Comparison of ENCODE assay signal across 18 cellular contexts in the genomic region with DNA sequence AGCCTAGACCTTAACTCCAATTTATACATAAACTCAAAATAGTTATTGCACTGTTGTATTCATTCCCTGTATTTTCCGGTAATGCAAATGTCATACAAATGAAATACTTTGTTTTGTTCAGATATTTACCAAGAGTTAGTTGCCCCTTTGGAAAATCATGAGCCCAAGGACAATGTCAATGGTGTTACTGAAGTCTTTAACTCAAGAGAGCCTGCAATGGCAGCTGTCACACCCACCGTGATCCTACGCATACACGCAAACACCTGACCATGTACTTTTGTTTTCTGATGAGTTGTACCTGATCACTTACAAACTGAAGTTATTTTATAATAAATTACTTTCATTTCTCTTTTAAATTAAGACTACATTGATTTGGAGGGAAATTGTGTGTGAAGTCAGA. TPM values are rescaled to one million over a fixed set of nuclear protein-coding genes. Genes with fewer than 3 reads are reported as not detected.
DNase-seq lines count a peak whose midpoint lies in the region; ATAC-seq and TF ChIP-seq lines count a peak whose summit lies in the region.
"Had no signal": no experiment of that assay in that cellular context is flagged by ENCODE, and none has a peak within 500 bp of the region (broad histone marks: within the 10 kb centered on the region; RNA-seq: fewer than 3 reads in every experiment).

No MANE protein-coding gene starts in this region.

- POLR2A ChIA-PET in CD4-positive, alpha-beta memory T cell (lab: Charles Lee; ENCODE audit: partially characterized antibody): interaction anchor here (0.8 to 15.0 kb wide), 10 partner anchors 9 to 74 kb away, joined by 3 to 233 read pairs (median 4); partner anchors contain the start of gene WIPF1
- POLR2A ChIA-PET in activated CD8-positive, alpha-beta T cell treated with anti-CD3 and anti-CD28 coated beads, Interleukin-2, amount 10 ng/mL, durations not matched to agents 7 days and 5 days (lab: Charles Lee): interaction anchor here (1.2 to 6.9 kb wide), 6 partner anchors 10 to 78 kb away, joined by 4 to 99 read pairs (median 22); partner anchors contain the start of gene WIPF1
- POLR2A ChIA-PET in naive thymus-derived CD4-positive, alpha-beta T cell (lab: Charles Lee): interaction anchor here (0.7 to 13.0 kb wide), 4 partner anchors 9 to 22 kb away, joined by 3 to 102 read pairs (median 3); partner anchors contain the start of gene WIPF1

- ATAC-seq in activated CD8-positive, alpha-beta T cell treated with anti-CD3 and anti-CD28 coated beads, Interleukin-2, amount 10 ng/mL, durations not matched to agents 7 days and 5 days: no peak
- ATAC-seq in naive thymus-derived CD4-positive, alpha-beta T cell: no peak
- ATAC-seq: lower lobe of right lung had no signal

- no peaks in the 10 kb centered on the region for H3K27me3 ChIP-seq in CD4-positive, alpha-beta memory T cell (ENCODE audit: insufficient read depth, low read length)
- no peaks in the 10 kb centered on the region for H3K27me3 ChIP-seq in naive thymus-derived CD4-positive, alpha-beta T cell (ENCODE audit: control insufficient read depth in 2 of 2, insufficient read depth in 2 of 2, low read length in 2 of 2)
- no peaks in the 10 kb centered on the region for H3K27me3 ChIP-seq in testis
- H3K27me3 ChIP-seq: tibial nerve had no signal

- H3K27ac Mint-ChIP-seq in CD4-positive, alpha-beta memory T cell: peak overlapping the region; percentile 84 to 97 (median 94)
- H3K27ac Mint-ChIP-seq in activated CD8-positive, alpha-beta T cell treated with anti-CD3 and anti-CD28 coated beads, Interleukin-2, amount 10 ng/mL, durations not matched to agents 7 days and 5 days: peak overlapping the region; percentile 85
- H3K27ac Mint-ChIP-seq in naive thymus-derived CD4-positive, alpha-beta T cell: peak overlapping the region; percentile 78 to 96 (median 92)

- peaks cover 87% of the 10 kb centered on the region for H3K4me1 ChIP-seq in CD4-positive, alpha-beta memory T cell (ENCODE audit: insufficient read depth, low read length)
- peaks cover 45 to 52% of the 10 kb centered on the region in 2 donors for H3K4me1 ChIP-seq in naive thymus-derived CD4-positive, alpha-beta T cell (ENCODE audit: control insufficient read depth in 2 of 2, insufficient read depth in 2 of 2, low read length in 2 of 2)
- no peaks in the 10 kb centered on the region for H3K4me1 ChIP-seq in testis

- no peak for DNase-seq in CD4-positive, alpha-beta memory T cell
- no peak for DNase-seq in GM12865 (ENCODE audit: low read depth)
- DNase-seq in activated CD8-positive, alpha-beta T cell treated with anti-CD3 and anti-CD28 coated beads, Interleukin-2, amount 10 ng/mL, durations not matched to agents 7 days and 5 days: peak; percentile 16
- DNase-seq in naive thymus-derived CD4-positive, alpha-beta T cell: no peak
- DNase-seq in cerebellar nuclear complex (lab: John Stamatoyannopoulos, UW): no peak
- DNase-seq in testis: no peak
- DNase-seq in islet precursor cell: no peak
- no peak for DNase-seq in SIG-M5 treated with dmso at 0.1 percent for 504 hours (lab: John Stamatoyannopoulos, UW; ENCODE audit: unreplicated experiment)
- DNase-seq: activated CD4-positive, CD25-positive, alpha-beta regulatory T cell treated with anti-CD3 and anti-CD28 coated beads, Interleukin-2, amount 50 U/mL, for 72 hours; Kasumi-1; lower lobe of right lung; NCI-H1105 treated with DMSO at 0.1 percent for 48 hours; NCI-H526 treated with DMSO at 0.1 percent for 48 hours; SHP77 treated with DMSO at 0.1 percent for 48 hours; T-helper 9 cell had no signal

- H3K27ac ChIP-seq in CD4-positive, alpha-beta memory T cell (ENCODE audit: low read depth, low read length): peak overlapping the region; percentile 77
- H3K27ac ChIP-seq in naive thymus-derived CD4-positive, alpha-beta T cell (ENCODE audit: low read depth, low read length): peak overlapping the region; percentile 75
- H3K27ac ChIP-seq in testis: no peak overlapping the region
- H3K27ac ChIP-seq: lower lobe of right lung, prostate gland had no signal

- H3K4me3 Mint-ChIP-seq in CD4-positive, alpha-beta memory T cell: peak overlapping the region in 3 of 8 donors; percentile 40 to 53 (median 46)
- no peak overlapping the region for H3K4me3 Mint-ChIP-seq in activated CD8-positive, alpha-beta T cell treated with anti-CD3 and anti-CD28 coated beads, Interleukin-2, amount 10 ng/mL, durations not matched to agents 7 days and 5 days
- peak overlapping the region in 4 of 10 donors; percentile 10 to 70 (median 40) for H3K4me3 Mint-ChIP-seq in naive thymus-derived CD4-positive, alpha-beta T cell

- H3K9me3 ChIP-seq in CD4-positive, alpha-beta memory T cell (ENCODE audit: control insufficient read depth in 1 of 2, low read length in 2 of 2): no peaks in the 10 kb centered on the region
- no peaks in the 10 kb centered on the region for H3K9me3 ChIP-seq in naive thymus-derived CD4-positive, alpha-beta T cell (ENCODE audit: control insufficient read depth in 2 of 3, low read length in 3 of 3)
- H3K9me3 ChIP-seq in testis: no peaks in the 10 kb centered on the region
- H3K9me3 ChIP-seq: lower lobe of right lung, prostate gland, tibial nerve had no signal

- no peaks in the 10 kb centered on the region for H3K27me3 Mint-ChIP-seq in CD4-positive, alpha-beta memory T cell
- H3K27me3 Mint-ChIP-seq in activated CD8-positive, alpha-beta T cell treated with anti-CD3 and anti-CD28 coated beads, Interleukin-2, amount 10 ng/mL, durations not matched to agents 7 days and 5 days (ENCODE audit: low read depth): no peaks in the 10 kb centered on the region
- H3K27me3 Mint-ChIP-seq in naive thymus-derived CD4-positive, alpha-beta T cell: no peaks in the 10 kb centered on the region

- no peaks in the 10 kb centered on the region for H3K9me3 Mint-ChIP-seq in CD4-positive, alpha-beta memory T cell
- H3K9me3 Mint-ChIP-seq in activated CD8-positive, alpha-beta T cell treated with anti-CD3 and anti-CD28 coated beads, Interleukin-2, amount 10 ng/mL, durations not matched to agents 7 days and 5 days (ENCODE audit: insufficient read depth): no peaks in the 10 kb centered on the region
- no peaks in the 10 kb centered on the region for H3K9me3 Mint-ChIP-seq in naive thymus-derived CD4-positive, alpha-beta T cell

- intact Hi-C loops in CD4-positive, alpha-beta memory T cell (cut with micrococcal nuclease): loop anchor here (2.0 kb wide), 1 partner anchor 26 kb away; no protein-coding TSS in a partner anchor
- intact Hi-C loops in naive thymus-derived CD4-positive, alpha-beta T cell (cut with micrococcal nuclease): loop anchor here in 1 of 2 donors (2.0 to 10.0 kb wide), 3 partner anchors 16 to 644 kb away; partner anchors contain the start of gene SP3
- intact Hi-C loops in testis (cut with DNase I; ENCODE audit: low total_unique reads): no loop called here

- no peaks in the 10 kb centered on the region for H3K36me3 ChIP-seq in CD4-positive, alpha-beta memory T cell (ENCODE audit: insufficient read depth, low read length)
- peaks cover 0 to 10% (median 0%) of the 10 kb centered on the region in 3 experiments for H3K36me3 ChIP-seq in naive thymus-derived CD4-positive, alpha-beta T cell (ENCODE audit: control insufficient read depth in 2 of 3, insufficient read depth in 3 of 3, low read length in 3 of 3)
- H3K36me3 ChIP-seq in testis (ENCODE audit: low read depth, missing control alignments): no peaks in the 10 kb centered on the region
- H3K36me3 ChIP-seq: lower lobe of right lung, prostate gland, tibial nerve had no signal

- no peak overlapping the region for H3K4me3 ChIP-seq in CD4-positive, alpha-beta memory T cell (ENCODE audit: low read length in 2 of 2)
- H3K4me3 ChIP-seq in GM12865 (ENCODE audit: low read depth, low read length) (0 out of 2 replicates have a peak overlapping the region, but pooled peaks have one; percentile 3), testis (no peak overlapping the region)
- H3K4me3 ChIP-seq in naive thymus-derived CD4-positive, alpha-beta T cell (ENCODE audit: low read length): no peak overlapping the region
- H3K4me3 ChIP-seq: lower lobe of right lung, prostate gland, smooth muscle cell, tibial nerve had no signal

- TF ChIP-seq CTCF in GM12865 (IDR thresholded peaks at IDR 0.05; ENCODE audit: insufficient read depth, low read depth, low read length, missing control alignments) (no peak), testis (IDR thresholded peaks at IDR 0.05) (no peak)

- peaks cover 70 to 96% (median 80%) of the 10 kb centered on the region in 4 donors for H3K4me1 Mint-ChIP-seq in CD4-positive, alpha-beta memory T cell
- H3K4me1 Mint-ChIP-seq in activated CD8-positive, alpha-beta T cell treated with anti-CD3 and anti-CD28 coated beads, Interleukin-2, amount 10 ng/mL, durations not matched to agents 7 days and 5 days (ENCODE audit: low read depth): peaks cover 89% of the 10 kb centered on the region
- peaks cover 60 to 99% (median 96%) of the 10 kb centered on the region in 7 donors for H3K4me1 Mint-ChIP-seq in naive thymus-derived CD4-positive, alpha-beta T cell

- 96 to 99% methylated on average over 4 of the region's 4 CpGs for WGBS in testis, 2 donors

- H3K36me3 Mint-ChIP-seq in CD4-positive, alpha-beta memory T cell: peaks cover 23 to 40% of the 10 kb centered on the region in 2 donors
- peaks cover 59% of the 10 kb centered on the region for H3K36me3 Mint-ChIP-seq in activated CD8-positive, alpha-beta T cell treated with anti-CD3 and anti-CD28 coated beads, Interleukin-2, amount 10 ng/mL, durations not matched to agents 7 days and 5 days (ENCODE audit: low read depth)
- H3K36me3 Mint-ChIP-seq in naive thymus-derived CD4-positive, alpha-beta T cell: peaks cover 0 to 45% (median 10%) of the 10 kb centered on the region in 5 donors

- CTCF ChIA-PET in CD4-positive, alpha-beta memory T cell (lab: Charles Lee; ENCODE audit: partially characterized antibody): interaction anchor here (0.7 to 21.7 kb wide), 10 partner anchors 8 to 148 kb away, joined by 3 to 430 read pairs (median 6); no protein-coding TSS in a partner anchor
- CTCF ChIA-PET in activated CD8-positive, alpha-beta T cell treated with anti-CD3 and anti-CD28 coated beads, Interleukin-2, amount 10 ng/mL, durations not matched to agents 7 days and 5 days (lab: Charles Lee): interaction anchor here (0.8 to 15.3 kb wide), 11 partner anchors 9 to 90 kb away, joined by 3 to 197 read pairs (median 4); partner anchors contain the start of gene WIPF1
- CTCF ChIA-PET in naive thymus-derived CD4-positive, alpha-beta T cell (lab: Charles Lee): interaction anchor here (0.9 to 21.2 kb wide), 6 partner anchors 9 to 146 kb away, joined by 3 to 223 read pairs (median 3); partner anchors contain the start of gene WIPF1

- no peak for TF ChIP-seq POLR2A in testis (IDR thresholded peaks at IDR 0.05)

RNA-seq across cellular contexts. Expression of gene WIPF1, which starts 11.7 kb away (rescaled TPM):
- total RNA-seq in CD4-positive, alpha-beta memory T cell: 100 to 1,000 TPM; 483 to 484 TPM
- 100 to 1,000 TPM in 1 of 2 donors, 10 to 100 TPM in 1; 79.2 to 169 TPM for polyA plus RNA-seq in CD4-positive, alpha-beta memory T cell
- 100 to 1,000 TPM; 357 to 390 TPM for total RNA-seq in activated CD8-positive, alpha-beta T cell treated with anti-CD3 and anti-CD28 coated beads, Interleukin-2, amount 10 ng/mL, durations not matched to agents 7 days and 5 days
- total RNA-seq in naive thymus-derived CD4-positive, alpha-beta T cell: 100 to 1,000 TPM; 272 to 514 (median 397) TPM
- polyA plus RNA-seq in naive thymus-derived CD4-positive, alpha-beta T cell: 100 to 1,000 TPM in 1 of 2 donors, 10 to 100 TPM in 1; 92.3 to 103 TPM
- total RNA-seq in testis: 10 to 100 TPM in 1 of 2 donors, 1 to 10 TPM in 1; 8.5 to 11.1 TPM
- 16.9 TPM for polyA plus RNA-seq in testis (ENCODE audit: insufficient read depth, low read depth, low replicate concordance)

Comparison
In these comparisons a context has a peak if more than half of its experiments do, and no peak if none do; other contexts are left out.
1. H3K27ac ChIP-seq: peak in CD4-positive, alpha-beta memory T cell (single experiment) and naive thymus-derived CD4-positive, alpha-beta T cell (single experiment); none in testis (0 of 2).
2. RNA of gene WIPF1, which starts 11.7 kb away (total RNA-seq): 483 to 484 TPM in CD4-positive, alpha-beta memory T cell, 272 to 514 TPM in naive thymus-derived CD4-positive, alpha-beta T cell and 357 to 390 TPM in activated CD8-positive, alpha-beta T cell treated with anti-CD3 and anti-CD28 coated beads, Interleukin-2, amount 10 ng/mL, durations not matched to agents 7 days and 5 days; 8.5 to 11.1 TPM in testis; every median in the first group is over 10 times any median in the second.
3. Peak in every context shown above with its lines, with median percentiles within 50 percentile points of each other: H3K27ac Mint-ChIP-seq.